In the genomic region with DNA sequence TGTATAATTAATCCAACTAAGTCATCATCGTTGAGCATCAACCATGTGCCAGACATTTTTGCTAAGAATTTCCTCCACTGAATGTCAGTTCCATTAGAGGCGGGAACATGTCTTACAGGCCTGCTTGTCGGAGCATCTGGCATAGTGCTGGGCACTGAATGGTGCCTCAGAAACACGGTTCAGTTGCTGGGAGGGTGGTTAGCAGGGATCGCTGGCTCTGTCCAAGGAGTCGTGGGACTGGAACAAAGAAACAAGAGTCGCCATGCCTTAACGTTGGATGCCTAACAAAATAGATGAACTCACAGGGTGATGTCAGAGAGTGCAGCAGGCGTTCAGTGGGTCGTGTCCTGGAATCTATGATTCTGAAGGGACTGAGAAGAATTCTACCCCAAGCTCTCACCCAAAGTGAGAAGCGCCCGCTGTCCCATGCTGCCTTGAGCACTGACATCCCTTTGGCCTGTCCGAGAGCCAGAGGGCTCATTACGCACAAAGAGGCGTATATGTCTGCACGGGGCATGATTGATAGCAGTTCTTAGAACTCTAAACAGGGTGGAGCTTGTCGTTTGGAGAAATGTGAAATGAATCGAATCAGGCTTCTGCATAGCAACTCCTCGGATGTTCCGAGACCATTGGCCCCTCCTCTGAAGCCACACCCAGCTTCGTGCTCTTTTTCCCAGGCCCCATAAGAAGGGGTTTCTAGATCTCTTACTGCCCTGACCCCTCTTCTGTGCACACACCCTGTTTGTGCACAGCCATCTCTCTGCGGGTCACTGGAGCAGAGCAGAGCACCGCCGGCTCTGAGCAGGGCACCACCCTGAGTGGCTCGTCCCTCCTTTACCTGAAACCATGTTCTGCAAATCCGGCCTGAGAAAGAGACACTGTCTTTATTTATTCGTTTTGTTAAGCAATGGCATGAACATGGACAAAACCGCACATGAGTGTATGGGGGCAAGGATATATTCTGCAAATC, we compare ENCODE assay signal across 11 cellular contexts.
"Had no signal": no experiment of that assay in that cellular context is flagged by ENCODE, and none has a peak within 500 bp of the region (broad histone marks: within the 10 kb centered on the region; RNA-seq: fewer than 3 reads in every experiment).

No MANE protein-coding gene starts in this region.

- H3K4me3 Mint-ChIP-seq: activated B cell treated with CpG ODN at 0.5 μM for 24 hours; activated CD8-positive, alpha-beta T cell treated with anti-CD3 and anti-CD28 coated beads for 36 hours; nephron; T-helper 17 cell had no signal

- ATAC-seq: activated CD8-positive, alpha-beta T cell treated with anti-CD3 and anti-CD28 coated beads for 36 hours; T-helper 17 cell had no signal

- H3K4me3 ChIP-seq: ascending aorta had no signal

- H3K36me3 ChIP-seq: ascending aorta had no signal

- H3K27me3 ChIP-seq: ascending aorta had no signal

- H3K9me3 Mint-ChIP-seq: activated CD8-positive, alpha-beta T cell treated with anti-CD3 and anti-CD28 coated beads for 36 hours; nephron had no signal

- DNase-seq: activated B cell treated with CpG ODN at 0.5 μM for 24 hours; activated CD4-positive, alpha-beta T cell treated with anti-CD3 and anti-CD28 coated beads for 48 hours; activated CD8-positive, alpha-beta memory T cell treated with anti-CD3 and anti-CD28 coated beads, Interleukin-2, amount 50 U/mL, for 4 hours; activated CD8-positive, alpha-beta T cell treated with anti-CD3 and anti-CD28 coated beads for 36 hours; activated naive CD4-positive, alpha-beta T cell treated with Interleukin-2 at 50 U/mL for 16 hours; stimulated activated CD4-positive, alpha-beta T cell treated with anti-CD3 and anti-CD28 coated beads, Interleukin-4, amount 100 ng/mL, for 24 hours; stimulated activated naive CD4-positive, alpha-beta T cell; T-helper 17 cell; trophoblast cell had no signal

- H3K27ac ChIP-seq: ascending aorta had no signal

- H3K9me3 ChIP-seq: ascending aorta had no signal

- H3K27ac Mint-ChIP-seq: activated B cell treated with CpG ODN at 0.5 μM for 24 hours; activated CD8-positive, alpha-beta T cell treated with anti-CD3 and anti-CD28 coated beads for 36 hours; nephron; T-helper 17 cell had no signal

- H3K4me1 Mint-ChIP-seq: activated B cell treated with CpG ODN at 0.5 μM for 24 hours, nephron, T-helper 17 cell had no signal

- H3K4me1 ChIP-seq: ascending aorta had no signal
